33 cellular contexts compared by ENCODE assay signal in genomic region chr1:244573768-244574167, GRCh38.
"Had no signal": no experiment of that assay in that cellular context is flagged by ENCODE, and none has a peak within 500 bp of the region (broad histone marks: within the 10 kb centered on the region; RNA-seq: fewer than 3 reads in every experiment).

No MANE protein-coding gene starts in this region.

- H3K27me3 ChIP-seq: ascending aorta, breast epithelium, cardiac muscle cell, colonic mucosa had no signal

- H3K27ac Mint-ChIP-seq: activated B cell treated with CpG ODN at 0.5 μM for 24 hours; activated CD8-positive, alpha-beta T cell treated with anti-CD3 and anti-CD28 coated beads for 36 hours; activated naive CD4-positive, alpha-beta T cell treated with anti-CD3 and anti-CD28 coated beads, Interleukin-2, amount 50 U/mL, for 24 hours; activated naive CD8-positive, alpha-beta T cell treated with anti-CD3 and anti-CD28 coated beads for 36 hours; activated naive CD8-positive, alpha-beta T cell treated with anti-CD3 and anti-CD28 coated beads, Interleukin-2, amount 50 U/mL, for 24 hours; activated T-helper 17 cell treated with anti-CD3 and anti-CD28 coated beads, Interleukin-2, amount 50 U/mL, for 72 hours; brain; endodermal cell; T-helper 17 cell; T-helper 2 cell treated with Interferon-gamma antibody and Interleukin-4, amounts not matched to agents 5 μg/mL and 100 μg/mL, for 36 hours had no signal

- H3K27ac ChIP-seq: ascending aorta, breast epithelium, cardiac muscle cell, colonic mucosa, WERI-Rb-1 had no signal

- FAIRE-seq: frontal cortex had no signal

- H3K4me3 ChIP-seq: ascending aorta, breast epithelium, cardiac muscle cell, colonic mucosa had no signal

- H3K4me1 Mint-ChIP-seq: activated B cell treated with CpG ODN at 0.5 μM for 24 hours; activated naive CD4-positive, alpha-beta T cell treated with anti-CD3 and anti-CD28 coated beads, Interleukin-2, amount 50 U/mL, for 24 hours; activated naive CD8-positive, alpha-beta T cell treated with anti-CD3 and anti-CD28 coated beads for 36 hours; activated naive CD8-positive, alpha-beta T cell treated with anti-CD3 and anti-CD28 coated beads, Interleukin-2, amount 50 U/mL, for 24 hours; activated T-helper 17 cell treated with anti-CD3 and anti-CD28 coated beads, Interleukin-2, amount 50 U/mL, for 72 hours; brain; endodermal cell; T-helper 17 cell had no signal

- H3K9me3 Mint-ChIP-seq: activated naive CD4-positive, alpha-beta T cell treated with anti-CD3 and anti-CD28 coated beads, Interleukin-2, amount 50 U/mL, for 24 hours had no signal

- H3K4me3 Mint-ChIP-seq: activated B cell treated with CpG ODN at 0.5 μM for 24 hours; activated CD8-positive, alpha-beta T cell treated with anti-CD3 and anti-CD28 coated beads for 36 hours; activated naive CD4-positive, alpha-beta T cell treated with anti-CD3 and anti-CD28 coated beads, Interleukin-2, amount 50 U/mL, for 24 hours; activated naive CD8-positive, alpha-beta T cell treated with anti-CD3 and anti-CD28 coated beads for 36 hours; activated naive CD8-positive, alpha-beta T cell treated with anti-CD3 and anti-CD28 coated beads, Interleukin-2, amount 50 U/mL, for 24 hours; activated T-cell treated with anti-CD3 and anti-CD28 coated beads, Interleukin-2, amount 50 U/mL, for 4 hours; activated T-helper 17 cell treated with anti-CD3 and anti-CD28 coated beads, Interleukin-2, amount 50 U/mL, for 72 hours; brain; endodermal cell; T-helper 17 cell; T-helper 2 cell treated with Interferon-gamma antibody and Interleukin-4, amounts not matched to agents 5 μg/mL and 100 μg/mL, for 36 hours had no signal

- ATAC-seq: activated CD4-positive, CD25-positive, alpha-beta regulatory T cell treated with anti-CD3 and anti-CD28 coated beads, Interleukin-2, amount 50 U/mL, for 24 hours; activated CD8-positive, alpha-beta T cell treated with anti-CD3 and anti-CD28 coated beads for 36 hours; activated naive CD8-positive, alpha-beta T cell treated with anti-CD3 and anti-CD28 coated beads, Interleukin-2, amount 50 U/mL, for 24 hours; activated T-cell treated with anti-CD3 and anti-CD28 coated beads, Interleukin-2, amount 50 U/mL, for 4 hours; activated T-helper 17 cell treated with anti-CD3 and anti-CD28 coated beads, Interleukin-2, amount 50 U/mL, for 72 hours; esophagus mucosa; T-helper 17 cell had no signal

- H3K36me3 ChIP-seq: ascending aorta, breast epithelium, cardiac muscle cell, colonic mucosa, WERI-Rb-1 had no signal

- H3K36me3 Mint-ChIP-seq: brain had no signal

- DNase-seq: activated B cell treated with CpG ODN at 0.5 μM for 24 hours; activated CD4-positive, alpha-beta T cell treated with anti-CD3 and anti-CD28 coated beads for 48 hours; activated CD4-positive, alpha-beta T cell treated with anti-CD3 and anti-CD28 coated beads, Interleukin-2, amount 50 U/mL, for 1 hour; activated CD4-positive, alpha-beta T cell treated with anti-CD3 and anti-CD28 coated beads, Interleukin-2, amount 50 U/mL, for 48 hours; activated CD8-positive, alpha-beta memory T cell treated with anti-CD3 and anti-CD28 coated beads for 24 hours; activated CD8-positive, alpha-beta T cell treated with anti-CD3 and anti-CD28 coated beads for 36 hours; activated effector memory CD4-positive, alpha-beta T cell treated with Interleukin-2 at 50 U/mL for 16 hours; activated gamma-delta T cell treated with Interleukin-2 at 50 U/mL for 16 hours; activated naive CD4-positive, alpha-beta T cell treated with Interleukin-2 at 50 U/mL for 16 hours; activated naive CD8-positive, alpha-beta T cell treated with anti-CD3 and anti-CD28 coated beads for 36 hours; activated naive CD8-positive, alpha-beta T cell treated with anti-CD3 and anti-CD28 coated beads, Interleukin-2, amount 50 U/mL, for 24 hours; activated T-cell treated with anti-CD3 and anti-CD28 coated beads, Interleukin-2, amount 50 U/mL, for 4 hours; central memory CD4-positive, alpha-beta T cell; cerebellar nuclear complex; colonic mucosa; effector CD8-positive, alpha-beta T cell; endodermal cell; foreskin fibroblast; head of caudate nucleus; T-helper 1 cell; T-helper 17 cell; T1000; WERI-Rb-1 had no signal

- H3K4me1 ChIP-seq: ascending aorta, breast epithelium, colonic mucosa had no signal

- H3K27me3 Mint-ChIP-seq: activated B cell treated with CpG ODN at 0.5 μM for 24 hours; activated CD8-positive, alpha-beta T cell treated with anti-CD3 and anti-CD28 coated beads for 36 hours; activated naive CD8-positive, alpha-beta T cell treated with anti-CD3 and anti-CD28 coated beads for 36 hours; activated naive CD8-positive, alpha-beta T cell treated with anti-CD3 and anti-CD28 coated beads, Interleukin-2, amount 50 U/mL, for 24 hours; activated T-helper 17 cell treated with anti-CD3 and anti-CD28 coated beads, Interleukin-2, amount 50 U/mL, for 72 hours; T-helper 17 cell had no signal
